In the genomic region with DNA sequence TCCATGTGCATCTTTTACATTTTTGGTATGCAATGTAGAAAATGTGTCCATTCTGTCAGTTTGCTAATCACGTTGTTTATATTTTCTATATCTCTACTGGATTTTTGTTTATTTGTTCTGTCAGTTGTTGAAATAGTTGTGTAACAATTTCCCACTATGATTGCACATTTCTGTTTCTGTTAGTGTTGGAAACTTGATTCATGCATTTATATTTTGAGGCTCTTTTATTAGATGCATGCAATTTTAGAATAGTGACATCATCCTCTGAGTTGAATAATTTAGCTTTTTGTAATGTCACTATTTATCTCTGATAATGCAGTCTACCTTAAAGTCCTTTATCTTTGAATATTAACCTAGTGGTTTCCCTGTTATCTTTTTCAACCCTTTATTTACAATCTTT, we compare ENCODE assay signal across 1 cellular context.
A peak's percentile ranks its signal among the peaks of the same experiment; 100 is the strongest.
TF ChIP-seq lines count a peak whose summit lies in the region.

No MANE protein-coding gene starts in this region.

TF ChIP-seq in HepG2, 621 proteins besides CTCF, POLR2A, EP300 and RAD21:
- TF ChIP-seq GTF2F1 (IDR thresholded peaks at IDR 0.05; ENCODE audit: low read length) (no peak), ATF7 (IDR thresholded peaks at IDR 0.05) (peak; percentile 80; the same call in 1 of the 2 replicates), ATF7 (CRISPR knock-in tag; IDR thresholded peaks at IDR 0.05) (no peak)
